Comparison of ENCODE assay signal across 20 cellular contexts in genomic region chr9:125341566-125341965, GRCh38.
"Had no signal": no experiment of that assay in that cellular context is flagged by ENCODE, and none has a peak within 500 bp of the region (broad histone marks: within the 10 kb centered on the region; RNA-seq: fewer than 3 reads in every experiment).

No MANE protein-coding gene starts in this region.

- H3K9me3 ChIP-seq: gastroesophageal sphincter, heart left ventricle, psoas muscle, tibial artery had no signal

- DNase-seq: activated CD4-positive, alpha-beta T cell treated with anti-CD3 and anti-CD28 coated beads, Interleukin-2, amount 10 ng/mL, durations not matched to agents 24 days and 14 days; activated CD8-positive, alpha-beta memory T cell treated with anti-CD3 and anti-CD28 coated beads for 24 hours; activated CD8-positive, alpha-beta memory T cell treated with anti-CD3 and anti-CD28 coated beads, Interleukin-2, amount 50 U/mL, for 48 hours; activated effector memory CD4-positive, alpha-beta T cell treated with Interleukin-2 at 50 U/mL for 16 hours; activated naive CD4-positive, alpha-beta T cell treated with anti-CD3 and anti-CD28 coated beads, Interleukin-2, amount 50 U/mL, for 16 hours; activated T-cell treated with anti-CD3 and anti-CD28 coated beads, Interleukin-2, amount 50 U/mL, for 48 hours; cerebellar nuclear complex; effector CD8-positive, alpha-beta T cell; heart left ventricle; psoas muscle; right cardiac atrium; stimulated activated CD4-positive, alpha-beta T cell treated with anti-CD3 and anti-CD28 coated beads, Interleukin-2, amount 100 ng/mL, for 24 hours; stimulated activated naive CD4-positive, alpha-beta T cell treated with Interleukin-2 at 50 U/mL for 16 hours; substantia nigra; T-helper 9 cell; tibial artery had no signal

- H3K27ac Mint-ChIP-seq: activated CD4-positive, alpha-beta T cell treated with anti-CD3 and anti-CD28 coated beads, Interleukin-2, amount 10 ng/mL, durations not matched to agents 24 days and 14 days; memory B cell had no signal

- H3K9me3 Mint-ChIP-seq: activated CD4-positive, alpha-beta T cell treated with anti-CD3 and anti-CD28 coated beads, Interleukin-2, amount 10 ng/mL, durations not matched to agents 24 days and 14 days; memory B cell; neural crest cell had no signal

- ATAC-seq: esophagus mucosa, gastroesophageal sphincter, heart left ventricle, psoas muscle, right cardiac atrium had no signal

- H3K4me3 Mint-ChIP-seq: activated CD4-positive, alpha-beta T cell treated with anti-CD3 and anti-CD28 coated beads, Interleukin-2, amount 10 ng/mL, durations not matched to agents 24 days and 14 days; memory B cell; neural crest cell had no signal

- H3K4me1 Mint-ChIP-seq: activated CD4-positive, alpha-beta T cell treated with anti-CD3 and anti-CD28 coated beads, Interleukin-2, amount 10 ng/mL, durations not matched to agents 24 days and 14 days; memory B cell had no signal

- H3K27me3 Mint-ChIP-seq: activated CD4-positive, alpha-beta T cell treated with anti-CD3 and anti-CD28 coated beads, Interleukin-2, amount 10 ng/mL, durations not matched to agents 24 days and 14 days; memory B cell had no signal

- H3K4me3 ChIP-seq: gastroesophageal sphincter, heart left ventricle, psoas muscle, tibial artery had no signal

- H3K27me3 ChIP-seq: gastroesophageal sphincter, heart left ventricle, tibial artery had no signal

- H3K4me1 ChIP-seq: psoas muscle had no signal
